9 cellular contexts compared by ENCODE assay signal in the genomic region with DNA sequence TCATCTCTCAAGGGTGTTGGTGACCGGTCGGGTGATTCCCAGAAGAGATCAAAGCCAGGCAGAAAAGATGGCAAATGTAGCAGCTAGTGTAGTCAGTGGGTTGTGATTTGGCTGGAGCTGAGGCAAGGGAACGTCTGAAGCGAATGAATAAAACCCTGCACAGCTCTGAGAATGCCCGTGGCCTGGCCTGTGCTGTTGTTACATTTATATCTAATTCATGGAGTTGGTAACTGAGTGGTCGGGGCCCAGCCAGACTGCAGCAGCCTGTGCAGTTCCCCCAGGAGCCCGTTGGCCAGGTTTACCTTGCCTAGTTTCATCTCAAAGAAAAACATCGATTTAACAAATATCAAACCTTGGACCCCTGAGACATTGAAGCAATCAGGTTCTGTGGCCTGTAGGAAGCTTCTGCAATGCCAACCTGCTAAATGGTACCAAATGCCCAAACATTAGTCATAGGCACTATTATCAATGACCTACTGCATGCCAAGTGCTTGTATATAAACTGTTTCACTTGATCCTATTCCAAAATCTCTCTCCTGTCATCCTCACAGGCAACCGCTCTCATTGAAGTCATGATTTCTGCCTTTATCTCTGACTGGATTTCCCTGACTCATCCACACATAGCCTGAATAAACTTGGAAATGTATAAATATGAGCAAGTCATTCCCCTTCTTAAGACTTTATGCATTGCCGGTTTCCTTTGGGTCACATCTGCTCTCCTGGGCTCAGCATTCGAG.
DNase-seq lines count a peak whose midpoint lies in the region; ATAC-seq, FAIRE-seq and TF ChIP-seq lines count a peak whose summit lies in the region.
"Had no signal": no experiment of that assay in that cellular context is flagged by ENCODE, and none has a peak within 500 bp of the region (broad histone marks: within the 10 kb centered on the region; RNA-seq: fewer than 3 reads in every experiment).

No MANE protein-coding gene starts in this region.

- no peaks in the 10 kb centered on the region for H3K36me3 Mint-ChIP-seq in activated T-helper 2 cell treated with anti-CD3 and anti-CD28 coated beads, Interferon-gamma antibody, Interleukin-2, Interleukin-4, amounts not matched to agents 10 μg/mL and 5 μg/mL and 100 μg/mL, durations not matched to agents 14 hours and 24 hours and 36 hours (ENCODE audit: low read depth)

- peaks cover 49% of the 10 kb centered on the region for H3K4me1 ChIP-seq in lower lobe of right lung
- peaks cover 0 to 78% (median 45%) of the 10 kb centered on the region in 4 donors for H3K4me1 ChIP-seq in tibial artery
- H3K4me1 ChIP-seq: colonic mucosa had no signal

- H3K4me1 Mint-ChIP-seq in activated T-helper 2 cell treated with anti-CD3 and anti-CD28 coated beads, Interferon-gamma antibody, Interleukin-2, Interleukin-4, amounts not matched to agents 10 μg/mL and 5 μg/mL and 100 μg/mL, durations not matched to agents 14 hours and 24 hours and 36 hours (ENCODE audit: low read depth), result no peaks in the 10 kb centered on the region

- H3K36me3 ChIP-seq in bronchial epithelial cell (ENCODE audit: control insufficient read depth, insufficient read depth, low read length) (no peaks in the 10 kb centered on the region), lower lobe of right lung (no peaks in the 10 kb centered on the region), tibial artery (no peaks in the 10 kb centered on the region)
- H3K36me3 ChIP-seq: colonic mucosa, ovary had no signal

- intact Hi-C loops in lower lobe of right lung (cut with DNase I), result no loop called here
- intact Hi-C loops in tibial artery (cut with DNase I; ENCODE audit: low total_unique reads), result loop anchor here (5.0 kb wide), 1 partner anchor 58 kb away; no protein-coding TSS in a partner anchor
- intact Hi-C loops in activated T-helper 2 cell treated with anti-CD3 and anti-CD28 coated beads, Interferon-gamma antibody, Interleukin-2, Interleukin-4, amounts not matched to agents 10 μg/mL and 5 μg/mL and 100 μg/mL, durations not matched to agents 14 hours and 24 hours and 36 hours (cut with micrococcal nuclease), result no loop called here

- H3K27ac ChIP-seq in lower lobe of right lung (peak overlapping the region; percentile 69), tibial artery (peak overlapping the region; percentile 84 to 89)
- H3K27ac ChIP-seq: colonic mucosa had no signal

- H3K4me3 ChIP-seq in bronchial epithelial cell (ENCODE audit: low read depth, low read length) (no peak overlapping the region), lower lobe of right lung (no peak overlapping the region), tibial artery (no peak overlapping the region)
- H3K4me3 ChIP-seq: colonic mucosa, ovary had no signal

- no peaks in the 10 kb centered on the region for H3K9me3 Mint-ChIP-seq in activated T-helper 2 cell treated with anti-CD3 and anti-CD28 coated beads, Interferon-gamma antibody, Interleukin-2, Interleukin-4, amounts not matched to agents 10 μg/mL and 5 μg/mL and 100 μg/mL, durations not matched to agents 14 hours and 24 hours and 36 hours

- peak; percentile 90 for FAIRE-seq in bronchial epithelial cell (lab: Jason Lieb, UNC)

- DNase-seq in LHCN-M2 (ENCODE audit: low read depth) (peak; percentile 48), bronchial epithelial cell (ENCODE audit: low read depth) (peak; percentile 86), lower lobe of right lung (no peak), tibial artery (no peak), Ammon's horn (ENCODE audit: low spot score) (no peak)
- no peak for DNase-seq in stimulated activated CD4-positive, alpha-beta T cell treated with anti-CD3 and anti-CD28 coated beads, Interleukin-4, amount 100 ng/mL, for 1 hour
- DNase-seq in activated T-helper 2 cell treated with anti-CD3 and anti-CD28 coated beads, Interferon-gamma antibody, Interleukin-2, Interleukin-4, amounts not matched to agents 10 μg/mL and 5 μg/mL and 100 μg/mL, durations not matched to agents 14 hours and 24 hours and 36 hours (ENCODE audit: low spot score), result no peak
- DNase-seq: colonic mucosa, ovary had no signal

- no peak overlapping the region for H3K4me3 Mint-ChIP-seq in activated T-helper 2 cell treated with anti-CD3 and anti-CD28 coated beads, Interferon-gamma antibody, Interleukin-2, Interleukin-4, amounts not matched to agents 10 μg/mL and 5 μg/mL and 100 μg/mL, durations not matched to agents 14 hours and 24 hours and 36 hours (ENCODE audit: low read depth)

- H3K27ac Mint-ChIP-seq in activated T-helper 2 cell treated with anti-CD3 and anti-CD28 coated beads, Interferon-gamma antibody, Interleukin-2, Interleukin-4, amounts not matched to agents 10 μg/mL and 5 μg/mL and 100 μg/mL, durations not matched to agents 14 hours and 24 hours and 36 hours, result no peak overlapping the region

- H3K27me3 Mint-ChIP-seq in activated T-helper 2 cell treated with anti-CD3 and anti-CD28 coated beads, Interferon-gamma antibody, Interleukin-2, Interleukin-4, amounts not matched to agents 10 μg/mL and 5 μg/mL and 100 μg/mL, durations not matched to agents 14 hours and 24 hours and 36 hours (ENCODE audit: low read depth), result peaks cover 35% of the 10 kb centered on the region

- no peak for ATAC-seq in lower lobe of right lung

- H3K9me3 ChIP-seq in lower lobe of right lung (no peaks in the 10 kb centered on the region), tibial artery (no peaks in the 10 kb centered on the region)
- H3K9me3 ChIP-seq: colonic mucosa, ovary had no signal

- no peaks in the 10 kb centered on the region for H3K27me3 ChIP-seq in bronchial epithelial cell (ENCODE audit: control insufficient read depth, insufficient read depth, low read length)
- no peaks in the 10 kb centered on the region for H3K27me3 ChIP-seq in lower lobe of right lung (ENCODE audit: low read depth)
- no peaks in the 10 kb centered on the region for H3K27me3 ChIP-seq in tibial artery
- H3K27me3 ChIP-seq: colonic mucosa, ovary had no signal

- TF ChIP-seq CTCF in bronchial epithelial cell (IDR thresholded peaks at IDR 0.05; ENCODE audit: insufficient read depth, low read length, severe bottlenecking) (no peak), lower lobe of right lung (IDR thresholded peaks at IDR 0.05) (no peak), tibial artery (IDR thresholded peaks at IDR 0.05) (no peak)

Comparison
In these comparisons a context has a peak if more than half of its experiments do, and no peak if none do; other contexts are left out.
1. DNase-seq: peak in LHCN-M2 (single experiment) and bronchial epithelial cell (single experiment); none in lower lobe of right lung (single experiment), tibial artery (0 of 2), stimulated activated CD4-positive, alpha-beta T cell treated with anti-CD3 and anti-CD28 coated beads, Interleukin-4, amount 100 ng/mL, for 1 hour (single experiment), Ammon's horn (single experiment) and activated T-helper 2 cell treated with anti-CD3 and anti-CD28 coated beads, Interferon-gamma antibody, Interleukin-2, Interleukin-4, amounts not matched to agents 10 μg/mL and 5 μg/mL and 100 μg/mL, durations not matched to agents 14 hours and 24 hours and 36 hours (single experiment).